Comparison of ENCODE assay signal across 17 cellular contexts in the genomic region with DNA sequence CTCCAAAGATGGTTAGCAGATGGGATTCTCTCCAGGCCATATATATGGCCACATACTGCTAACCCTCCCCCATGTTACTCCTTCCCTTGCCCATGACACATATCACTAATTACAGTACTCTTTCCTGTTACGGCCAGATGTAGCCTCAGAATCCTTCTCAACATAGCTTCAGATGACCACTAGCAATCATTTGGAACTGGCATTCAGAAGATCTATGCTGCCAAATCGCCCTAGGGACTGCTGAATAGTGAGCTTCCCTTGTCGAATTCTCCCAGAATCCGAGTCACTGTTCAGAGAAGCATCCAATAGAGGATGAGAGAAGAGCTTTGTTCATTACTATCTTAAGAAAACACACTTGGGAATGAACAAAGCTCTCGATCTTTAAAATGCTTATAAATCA.
DNase-seq lines count a peak whose midpoint lies in the region; TF ChIP-seq lines count a peak whose summit lies in the region.
"Had no signal": no experiment of that assay in that cellular context is flagged by ENCODE, and none has a peak within 500 bp of the region (broad histone marks: within the 10 kb centered on the region; RNA-seq: fewer than 3 reads in every experiment).

No MANE protein-coding gene starts in this region.

- peaks cover 1% of the 10 kb centered on the region for H3K27me3 Mint-ChIP-seq in HFFc6 (ENCODE audit: insufficient read depth)

- WGBS in lower leg skin, 2 donors = 75 to 82% methylated on average over 5 of the region's 5 CpGs

- intact Hi-C loops in lower leg skin (cut with DNase I; ENCODE audit: low total_unique reads) = no loop called here

- DNase-seq in HFFc6 = peak; percentile 18
- DNase-seq in RPMI7951 (ENCODE audit: low read depth) = peak; percentile 87
- DNase-seq in fibroblast of gingiva (ENCODE audit: low read depth) = peak; percentile 7
- DNase-seq in lower leg skin (ENCODE audit: low spot score in 2 of 2) = no peak
- no peak for DNase-seq in activated gamma-delta T cell treated with Interleukin-2 at 50 U/mL for 16 hours
- no peak for DNase-seq in LoVo (ENCODE audit: low spot score)
- DNase-seq in activated CD8-positive, alpha-beta memory T cell treated with anti-CD3 and anti-CD28 coated beads, Interleukin-2, amount 50 U/mL, for 48 hours = no peak
- DNase-seq: ACHN; BE2C; C1 segment of cervical spinal cord; Caco-2; CD4-positive, CD25-positive, alpha-beta regulatory T cell; CD8-positive, alpha-beta memory T cell; GDM1; GM23248; HCEC 1CT had no signal

- H3K4me3 ChIP-seq in lower leg skin (ENCODE audit: low read depth, poor library complexity, severe bottlenecking) = no peak overlapping the region
- H3K4me3 ChIP-seq: GM23248, K562 had no signal

- no peak for TF ChIP-seq POLR2A in lower leg skin (IDR thresholded peaks at IDR 0.05)

- no peak for TF ChIP-seq CTCF in HFFc6 (IDR thresholded peaks at IDR 0.05)
- TF ChIP-seq CTCF in lower leg skin (IDR thresholded peaks at IDR 0.05) = no peak

- H3K9me3 Mint-ChIP-seq in HFFc6 = no peaks in the 10 kb centered on the region

- no peak overlapping the region for H3K4me3 Mint-ChIP-seq in HFFc6
- H3K4me3 Mint-ChIP-seq: CD4-positive, CD25-positive, alpha-beta regulatory T cell; CD8-positive, alpha-beta memory T cell had no signal

- H3K27ac Mint-ChIP-seq in HFFc6 = no peak overlapping the region
- H3K27ac Mint-ChIP-seq: CD4-positive, CD25-positive, alpha-beta regulatory T cell; CD8-positive, alpha-beta memory T cell had no signal

- H3K4me1 Mint-ChIP-seq in HFFc6 (ENCODE audit: low read depth) = peaks cover 19% of the 10 kb centered on the region
- H3K4me1 Mint-ChIP-seq: CD4-positive, CD25-positive, alpha-beta regulatory T cell; CD8-positive, alpha-beta memory T cell had no signal

- H3K36me3 Mint-ChIP-seq in HFFc6 (ENCODE audit: low read depth) = peaks cover 3% of the 10 kb centered on the region; the same call in 1 of the 2 replicates
- H3K36me3 Mint-ChIP-seq: CD4-positive, CD25-positive, alpha-beta regulatory T cell; CD8-positive, alpha-beta memory T cell had no signal

Comparison
In these comparisons a context has a peak if more than half of its experiments do, and no peak if none do; other contexts are left out.
1. DNase-seq: peak in HFFc6 (single experiment), RPMI7951 (single experiment) and fibroblast of gingiva (single experiment); none in lower leg skin (0 of 2), activated gamma-delta T cell treated with Interleukin-2 at 50 U/mL for 16 hours (single experiment), LoVo (single experiment) and activated CD8-positive, alpha-beta memory T cell treated with anti-CD3 and anti-CD28 coated beads, Interleukin-2, amount 50 U/mL, for 48 hours (single experiment).